ENCODE assay signal across 1 cellular context in genomic region chr17:43449470-43450202, GRCh38.
TF ChIP-seq lines count a peak whose summit lies in the region.

No MANE protein-coding gene starts in this region.

TF ChIP-seq in HepG2, 621 proteins besides CTCF, POLR2A, EP300 and RAD21 (continued from another document and continues in another):
- TF ChIP-seq E2F1 (CRISPR knock-in tag; IDR thresholded peaks at IDR 0.05) (peak; percentile 25; the same call in 1 of the 2 replicates), ZNF256 (CRISPR knock-in tag; conservative IDR thresholded peaks at IDR 0.05) (0 out of 2 replicates have a peak, but pooled peaks have one; percentile 57), TCF12 (IDR thresholded peaks at IDR 0.05) (no peak), TCF12 (CRISPR knock-in tag; IDR thresholded peaks at IDR 0.05) (no peak), ZNF883 (CRISPR knock-in tag; IDR thresholded peaks at IDR 0.05; ENCODE audit: not compliant biosample characterization) (no peak), ZNF264 (CRISPR knock-in tag; IDR thresholded peaks at IDR 0.05) (peak; percentile 97), ZNF691 (CRISPR knock-in tag; IDR thresholded peaks at IDR 0.05; ENCODE audit: borderline replicate concordance, low read depth) (peak; percentile 82; the same call in 1 of the 2 replicates), MED8 (CRISPR knock-in tag; IDR thresholded peaks at IDR 0.05; ENCODE audit: insufficient replicate concordance) (peak; percentile 77), FOXA1 (IDR thresholded peaks at IDR 0.05) (no peak), FOXA1 (CRISPR knock-in tag; IDR thresholded peaks at IDR 0.05) (peak; percentile 85), SALL2 (CRISPR knock-in tag; IDR thresholded peaks at IDR 0.05) (peak; percentile 91), FOXO4 (CRISPR knock-in tag; conservative IDR thresholded peaks at IDR 0.05) (no peak), STAG1 (CRISPR knock-in tag; IDR thresholded peaks at IDR 0.05) (peak; percentile 38), ZNF44 (CRISPR knock-in tag; IDR thresholded peaks at IDR 0.05) (peak; percentile 73; the same call in 1 of the 2 replicates), ZIK1 (CRISPR knock-in tag; IDR thresholded peaks at IDR 0.05; ENCODE audit: borderline replicate concordance, low read depth) (no peak), HNF4G (IDR thresholded peaks at IDR 0.05; ENCODE audit: borderline replicate concordance, low read depth, low read length) (peak; percentile 93), HNF4G (CRISPR knock-in tag; IDR thresholded peaks at IDR 0.05; ENCODE audit: borderline replicate concordance, low read depth) (peak; percentile 91; the same call in 1 of the 2 replicates), POGK (CRISPR knock-in tag; conservative IDR thresholded peaks at IDR 0.05) (peak; percentile 34; the same call in 1 of the 2 replicates), KMT2B (CRISPR knock-in tag; IDR thresholded peaks at IDR 0.05) (peak; percentile 59; the same call in 1 of the 2 replicates), ZFX (CRISPR knock-in tag; IDR thresholded peaks at IDR 0.05; ENCODE audit: low read depth) (peak; percentile 63; the same call in 1 of the 2 replicates), MATR3 (CRISPR knock-in tag; IDR thresholded peaks at IDR 0.05) (no peak), MED1 (CRISPR knock-in tag; IDR thresholded peaks at IDR 0.05) (peak; percentile 97), ZNF737 (CRISPR knock-in tag; IDR thresholded peaks at IDR 0.05; ENCODE audit: borderline replicate concordance) (no peak), SAFB2 (CRISPR knock-in tag; IDR thresholded peaks at IDR 0.05; ENCODE audit: borderline replicate concordance, low read depth) (no peak), SOX6 (IDR thresholded peaks at IDR 0.05) (no peak), SOX6 (CRISPR knock-in tag; IDR thresholded peaks at IDR 0.05) (peak; percentile 93), ETV5 (CRISPR knock-in tag; IDR thresholded peaks at IDR 0.05; ENCODE audit: borderline replicate concordance) (peak; percentile 84), TSC22D2 (CRISPR knock-in tag; IDR thresholded peaks at IDR 0.05; ENCODE audit: borderline replicate concordance) (no peak), CHD4 (IDR thresholded peaks at IDR 0.05; ENCODE audit: borderline replicate concordance, low read length) (no peak; the same call in 1 of the 2 replicates), ZNF609 (CRISPR knock-in tag; IDR thresholded peaks at IDR 0.05; ENCODE audit: borderline replicate concordance) (peak; percentile 62), CEBPG (CRISPR knock-in tag; IDR thresholded peaks at IDR 0.05) (peak; percentile 99), DRAP1 (CRISPR knock-in tag; IDR thresholded peaks at IDR 0.05) (peak; percentile 73; the same call in 1 of the 2 replicates), ZSCAN21 (CRISPR knock-in tag; IDR thresholded peaks at IDR 0.05; ENCODE audit: borderline replicate concordance) (peak; percentile 82), ZNF557 (CRISPR knock-in tag; IDR thresholded peaks at IDR 0.05) (peak; percentile 92; the same call in 1 of the 2 replicates), REPIN1 (CRISPR knock-in tag; IDR thresholded peaks at IDR 0.05; ENCODE audit: borderline replicate concordance, low read depth) (peak; percentile 94; the same call in 1 of the 2 replicates), RBM39 (IDR thresholded peaks at IDR 0.05; ENCODE audit: low read depth, low read length, poor library complexity, severe bottlenecking) (no peak), TOE1 (CRISPR knock-in tag; IDR thresholded peaks at IDR 0.05) (no peak), NR2F2 (IDR thresholded peaks at IDR 0.05; ENCODE audit: borderline replicate concordance, low read depth) (peak; percentile 85), RBFOX2 (IDR thresholded peaks at IDR 0.05; ENCODE audit: low read depth, low read length) (peak; percentile 50; the same call in 1 of the 2 replicates), KAT8 (CRISPR knock-in tag; IDR thresholded peaks at IDR 0.05) (peak; percentile 78), ZSCAN31 (CRISPR knock-in tag; IDR thresholded peaks at IDR 0.05; ENCODE audit: low read depth) (peak; percentile 95), ZKSCAN1 (IDR thresholded peaks at IDR 0.05; ENCODE audit: low read length) (no peak), ZBTB7A (CRISPR knock-in tag; IDR thresholded peaks at IDR 0.05) (peak; percentile 67; the same call in 1 of the 2 replicates), ZNF292 (CRISPR knock-in tag; IDR thresholded peaks at IDR 0.05; ENCODE audit: borderline replicate concordance, low read depth) (peak; percentile 70; the same call in 1 of the 2 replicates), BORCS8-MEF2B (CRISPR knock-in tag; IDR thresholded peaks at IDR 0.05) (no peak; the same call in 1 of the 2 replicates), ZNF629 (CRISPR knock-in tag; conservative IDR thresholded peaks at IDR 0.05) (peak; percentile 67), PITX1 (CRISPR knock-in tag; IDR thresholded peaks at IDR 0.05) (peak; percentile 88; the same call in 1 of the 2 replicates), PATZ1 (CRISPR knock-in tag; IDR thresholded peaks at IDR 0.05) (peak; percentile 82), NR2F1 (CRISPR knock-in tag; IDR thresholded peaks at IDR 0.05) (peak; percentile 52 to 79; a peak in 3 of 4 replicates), U2AF1 (optimal IDR thresholded peaks at IDR 0.05; ENCODE audit: low read depth, low read length) (peak; percentile 70), RCOR2 (CRISPR knock-in tag; IDR thresholded peaks at IDR 0.05) (peak; percentile 88), ZFP1 (CRISPR knock-in tag; IDR thresholded peaks at IDR 0.05) (peak; percentile 88), HNF1A (IDR thresholded peaks at IDR 0.05; ENCODE audit: low read depth) (peak; percentile 97), HNF1A (CRISPR knock-in tag; IDR thresholded peaks at IDR 0.05; ENCODE audit: borderline replicate concordance) (peak; percentile 98), RXRA (CRISPR knock-in tag; IDR thresholded peaks at IDR 0.05) (peak; percentile 85; the same call in 1 of the 2 replicates)
